Comparison of ENCODE assay signal across 1 cellular context in genomic region chr1:214935258-214935657, GRCh38.
TF ChIP-seq lines count a peak whose summit lies in the region.

No MANE protein-coding gene starts in this region.

TF ChIP-seq in IMR-90, 13 proteins besides CTCF, POLR2A, EP300 and RAD21 (continued from another document):
- TF ChIP-seq USF2 (IDR thresholded peaks at IDR 0.05; ENCODE audit: low read depth, low read length): no peak
